17 cellular contexts compared by ENCODE assay signal in genomic region chr3:159451482-159451881, GRCh38.
A peak's percentile ranks its signal among the peaks of the same experiment; 100 is the strongest.
DNase-seq lines count a peak whose midpoint lies in the region; ATAC-seq and TF ChIP-seq lines count a peak whose summit lies in the region.
"Had no signal": no experiment of that assay in that cellular context is flagged by ENCODE, and none has a peak within 500 bp of the region (broad histone marks: within the 10 kb centered on the region; RNA-seq: fewer than 3 reads in every experiment).

No MANE protein-coding gene starts in this region.

- POLR2A ChIA-PET in CD8-positive, alpha-beta T cell (lab: Charles Lee) = no interaction called here

- intact Hi-C loops in CD8-positive, alpha-beta T cell (cut with DNase I, micrococcal nuclease) = no loop called here

- no peak overlapping the region for H3K4me3 Mint-ChIP-seq in neural progenitor cell
- H3K4me3 Mint-ChIP-seq in CD8-positive, alpha-beta T cell = no peak overlapping the region
- H3K4me3 Mint-ChIP-seq: GM23338, IgD-negative memory B cell, T-cell had no signal

- H4K20me1 ChIP-seq in neural progenitor cell (ENCODE audit: low read depth) = no peaks in the 10 kb centered on the region

- H3K9me3 ChIP-seq in adipocyte (ENCODE audit: control insufficient read depth, low read length) (no peaks in the 10 kb centered on the region), neural progenitor cell (ENCODE audit: low read depth) (no peaks in the 10 kb centered on the region)
- no peaks in the 10 kb centered on the region for H3K9me3 ChIP-seq in CD8-positive, alpha-beta T cell (ENCODE audit: low read length)
- H3K9me3 ChIP-seq: Peyer's patch had no signal

- H3K27me3 Mint-ChIP-seq in neural progenitor cell (ENCODE audit: insufficient read depth, low read depth) = peaks cover 3% of the 10 kb centered on the region
- no peaks in the 10 kb centered on the region for H3K27me3 Mint-ChIP-seq in CD8-positive, alpha-beta T cell (ENCODE audit: low read depth)
- H3K27me3 Mint-ChIP-seq: T-cell had no signal

- H3K36me3 ChIP-seq in adipocyte (ENCODE audit: control insufficient read depth, insufficient read depth, low read length, severe bottlenecking) (no peaks in the 10 kb centered on the region), neural progenitor cell (no peaks in the 10 kb centered on the region)
- H3K36me3 ChIP-seq in CD8-positive, alpha-beta T cell (ENCODE audit: insufficient read depth, low read length) = no peaks in the 10 kb centered on the region
- H3K36me3 ChIP-seq: Peyer's patch had no signal

- H3K27ac Mint-ChIP-seq in neural progenitor cell = no peak overlapping the region
- no peak overlapping the region for H3K27ac Mint-ChIP-seq in CD8-positive, alpha-beta T cell
- H3K27ac Mint-ChIP-seq: GM23338, IgD-negative memory B cell, T-cell had no signal

- no peak for TF ChIP-seq CTCF in neural progenitor cell (IDR thresholded peaks at IDR 0.05)
- no peak for TF ChIP-seq CTCF in CD8-positive, alpha-beta T cell (IDR thresholded peaks at IDR 0.05)

- no peaks in the 10 kb centered on the region for H3K36me3 Mint-ChIP-seq in neural progenitor cell
- no peaks in the 10 kb centered on the region for H3K36me3 Mint-ChIP-seq in CD8-positive, alpha-beta T cell
- H3K36me3 Mint-ChIP-seq: IgD-negative memory B cell, T-cell had no signal

- H3K4me2 ChIP-seq in neural progenitor cell = no peak overlapping the region
- H3K4me2 ChIP-seq: GM23338 had no signal

- no peaks in the 10 kb centered on the region for H3F3A ChIP-seq in neural progenitor cell (ENCODE audit: low read depth)

- no peaks in the 10 kb centered on the region for H3K79me2 ChIP-seq in neural progenitor cell (ENCODE audit: low read depth)

- H3K4me3 ChIP-seq in adipocyte (ENCODE audit: low read length) = no peak overlapping the region
- no peak overlapping the region for H3K4me3 ChIP-seq in neural progenitor cell
- H3K4me3 ChIP-seq in CD8-positive, alpha-beta T cell (ENCODE audit: low read depth, low read length) = no peak overlapping the region
- H3K4me3 ChIP-seq: GM23338, Peyer's patch had no signal

- no peaks in the 10 kb centered on the region for H3K27me3 ChIP-seq in adipocyte (replicated peaks; ENCODE audit: control insufficient read depth, insufficient read depth, low read length)
- no peaks in the 10 kb centered on the region for H3K27me3 ChIP-seq in neural progenitor cell
- no peaks in the 10 kb centered on the region for H3K27me3 ChIP-seq in CD8-positive, alpha-beta T cell (ENCODE audit: insufficient read depth, low read length)
- H3K27me3 ChIP-seq: Peyer's patch had no signal

- H3K9me3 Mint-ChIP-seq in neural progenitor cell = no peaks in the 10 kb centered on the region
- peaks cover 5% of the 10 kb centered on the region for H3K9me3 Mint-ChIP-seq in CD8-positive, alpha-beta T cell
- H3K9me3 Mint-ChIP-seq: GM23338 had no signal

- ATAC-seq in CD8-positive, alpha-beta T cell = no peak
- ATAC-seq in HG03460 (IDR thresholded peaks at IDR 0.05; ENCODE audit: unreplicated experiment) = no peak
- ATAC-seq: GM23338, SK-N-SH treated with all-trans-retinoic acid at 6 μM for 48 hours, T-cell had no signal

- no peaks in the 10 kb centered on the region for H3K4me1 Mint-ChIP-seq in neural progenitor cell
- H3K4me1 Mint-ChIP-seq in CD8-positive, alpha-beta T cell (ENCODE audit: low read depth) = no peaks in the 10 kb centered on the region
- H3K4me1 Mint-ChIP-seq: T-cell had no signal

- H3K4me1 ChIP-seq in adipocyte (ENCODE audit: control insufficient read depth, insufficient read depth, low read length) (peaks cover 6% of the 10 kb centered on the region), neural progenitor cell (no peaks in the 10 kb centered on the region)
- H3K4me1 ChIP-seq in CD8-positive, alpha-beta T cell (ENCODE audit: insufficient read depth, low read length) = no peaks in the 10 kb centered on the region
- H3K4me1 ChIP-seq: Peyer's patch had no signal

- peak overlapping the region; percentile 42 for H2AFZ ChIP-seq in neural progenitor cell (replicated peaks)
- H2AFZ ChIP-seq: GM23338 had no signal

- DNase-seq in NCI-H748 (lab: John Stamatoyannopoulos, UW; ENCODE audit: unreplicated experiment) = peak; percentile 22
- DNase-seq in NCI-H748 treated with DMSO at 0.1 percent for 48 hours (lab: John Stamatoyannopoulos, UW) = no peak
- DNase-seq in ELR (ENCODE audit: low read depth) = peak; percentile 54
- peak; percentile 2 for DNase-seq in adipocyte (ENCODE audit: low read depth)
- no peak for DNase-seq in neural progenitor cell (ENCODE audit: low spot score)
- no peak for DNase-seq in GDM1 (lab: John Stamatoyannopoulos, UW)
- DNase-seq in CD8-positive, alpha-beta T cell = no peak
- DNase-seq: 8988T, DMS79, HCEC 1CT, Peyer's patch, T-cell had no signal

- H3K9ac ChIP-seq in adipocyte (ENCODE audit: low read length) = no peak overlapping the region
- no peak overlapping the region for H3K9ac ChIP-seq in neural progenitor cell

- CTCF ChIA-PET in CD8-positive, alpha-beta T cell (lab: Charles Lee) = no interaction called here

- H3K27ac ChIP-seq in neural progenitor cell = no peak overlapping the region
- H3K27ac ChIP-seq in CD8-positive, alpha-beta T cell (ENCODE audit: low read depth, low read length) = no peak overlapping the region
- H3K27ac ChIP-seq: C4-2B, Peyer's patch had no signal

Comparison
In these comparisons a context has a peak if more than half of its experiments do, and no peak if none do; other contexts are left out.
1. DNase-seq: peak in NCI-H748 (single experiment), ELR (single experiment) and adipocyte (single experiment); none in NCI-H748 treated with DMSO at 0.1 percent for 48 hours (single experiment), neural progenitor cell (single experiment), GDM1 (single experiment) and CD8-positive, alpha-beta T cell (0 of 7).